In the genomic region with DNA sequence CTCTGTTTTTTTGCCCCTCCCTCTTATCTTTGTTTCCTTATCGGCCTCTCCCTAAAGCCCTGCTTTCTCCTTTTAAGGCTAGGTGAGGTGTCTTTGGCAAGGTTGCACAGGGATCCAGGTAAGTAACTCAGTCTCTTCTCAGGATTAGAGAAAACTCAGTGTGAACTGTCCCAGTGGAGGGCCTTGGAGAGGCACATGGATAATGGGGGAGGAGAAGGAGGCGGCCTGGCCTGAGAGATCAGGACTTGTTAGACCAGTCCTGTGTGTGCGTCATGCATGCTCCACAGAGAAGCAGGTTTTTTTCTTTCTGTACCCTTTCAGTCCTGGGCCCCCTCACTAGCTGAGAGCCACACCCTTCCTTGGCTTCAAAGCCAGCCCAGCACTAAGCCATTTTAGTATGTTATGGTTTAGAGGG, we compare ENCODE assay signal across 13 cellular contexts. TPM values are rescaled to one million over a fixed set of nuclear protein-coding genes. Genes with fewer than 3 reads are reported as not detected.
A peak's percentile ranks its signal among the peaks of the same experiment; 100 is the strongest.
DNase-seq lines count a peak whose midpoint lies in the region; ATAC-seq and TF ChIP-seq lines count a peak whose summit lies in the region.
"Had no signal": no experiment of that assay in that cellular context is flagged by ENCODE, and none has a peak within 500 bp of the region (broad histone marks: within the 10 kb centered on the region; RNA-seq: fewer than 3 reads in every experiment).

No MANE protein-coding gene starts in this region.

- 39% methylated on average over 3 of the region's 3 CpGs for WGBS in HUES64
- WGBS in spleen, 5 donors, result 69 to 84% (median 79%) methylated on average over 3 of the region's 3 CpGs

- TF ChIP-seq POLR2A in spleen (IDR thresholded peaks at IDR 0.05), result no peak

- intact Hi-C loops in left colon (cut with DNase I, micrococcal nuclease), result no loop called here
- intact Hi-C loops in spleen (cut with DNase I; ENCODE audit: low total_unique reads), result no loop called here

- TF ChIP-seq CTCF in cardiac fibroblast (IDR thresholded peaks at IDR 0.05; ENCODE audit: low read depth, low read length), result no peak
- TF ChIP-seq CTCF in spleen (IDR thresholded peaks at IDR 0.05 in 8 of 11, conservative IDR thresholded peaks at IDR 0.05 in 3 of 11), result no peak

- ATAC-seq in left colon (peak; percentile 49), GM18868 (IDR thresholded peaks at IDR 0.05; ENCODE audit: unreplicated experiment) (no peak), GM18502 (IDR thresholded peaks at IDR 0.05; ENCODE audit: poor library complexity, unreplicated experiment) (no peak)

- H3K4me1 ChIP-seq in HUES64 (ENCODE audit: insufficient read depth, low read length) (peaks cover 60% of the 10 kb centered on the region), spleen (peaks cover 53 to 100% (median 85%) of the 10 kb centered on the region in 6 donors)

- no peaks in the 10 kb centered on the region for H3K9me3 ChIP-seq in HUES64 (ENCODE audit: insufficient read depth, low read depth, low read length)
- no peaks in the 10 kb centered on the region for H3K9me3 ChIP-seq in spleen

- DNase-seq in cardiac fibroblast (ENCODE audit: low read depth in 2 of 2), result peak; percentile 42 to 45
- peak; percentile 69 to 87 for DNase-seq in left colon
- no peak for DNase-seq in spleen
- no peak for DNase-seq in nucleus accumbens (lab: John Stamatoyannopoulos, UW)
- DNase-seq in NCI-H1048 (lab: John Stamatoyannopoulos, UW), result no peak
- DNase-seq: activated B cell treated with CpG ODN at 0.5 μM for 24 hours, amniotic stem cell, EL had no signal

- H3K4me3 ChIP-seq in HUES64 (ENCODE audit: low read length), result peak overlapping the region; percentile 20
- H3K4me3 ChIP-seq in cardiac fibroblast (replicated peaks in 1 of 2; ENCODE audit: low read depth in 2 of 2, low read length in 2 of 2), result no peak overlapping the region
- no peak overlapping the region for H3K4me3 ChIP-seq in spleen

- H3K27ac ChIP-seq in HUES64 (ENCODE audit: low read depth, low read length), result peak overlapping the region; percentile 96
- peak overlapping the region in 7 of 8 donors; percentile 22 to 90 (median 55) for H3K27ac ChIP-seq in spleen

- H3K27me3 ChIP-seq in HUES64 (ENCODE audit: insufficient read depth, low read length) (no peaks in the 10 kb centered on the region), spleen (replicated peaks in 1 of 7) (no peaks in the 10 kb centered on the region)

- H3K9ac ChIP-seq in HUES64 (ENCODE audit: low read depth, low read length), result peak overlapping the region; percentile 67

- H3K36me3 ChIP-seq in HUES64 (ENCODE audit: insufficient read depth, low read length) (no peaks in the 10 kb centered on the region), spleen (no peaks in the 10 kb centered on the region)

RNA-seq across cellular contexts. Expression of a gene that starts 19.9 kb away (rescaled TPM):
- 81.3 TPM for polyA plus RNA-seq in HUES64 (2013, experiment 1 of 2)
- polyA plus RNA-seq in HUES64 (2013, experiment 2 of 2), result 89.6 TPM
- total RNA-seq in left colon (100 to 1,000 TPM; 458 to 553 TPM), spleen (100 to 1,000 TPM in 6 of 7 donors, 10 to 100 TPM in 1; 89.4 to 227 (median 130) TPM)
- 10 to 100 TPM; 12.0 to 24.6 (median 13.0) TPM for polyA plus RNA-seq in spleen

RNA-seq across cellular contexts. Expression of a gene that starts 29.9 kb away (rescaled TPM):
- not detected for polyA plus RNA-seq in HUES64 (2013, experiment 1 of 2)
- polyA plus RNA-seq in HUES64 (2013, experiment 2 of 2), result not detected
- total RNA-seq in left colon, result not detected
- total RNA-seq in spleen, result not detected
- polyA plus RNA-seq in spleen, result not detected
- total RNA-seq: activated B cell treated with CpG ODN at 0.5 μM for 24 hours, lung microvascular endothelial cell, NCI-H460 had no signal

RNA-seq across cellular contexts. Expression of a gene that starts 40.2 kb away (rescaled TPM):
- 211 TPM for polyA plus RNA-seq in HUES64 (2013, experiment 1 of 2)
- 188 TPM for polyA plus RNA-seq in HUES64 (2013, experiment 2 of 2)
- total RNA-seq in left colon, result 10 to 100 TPM; 64.0 to 77.4 TPM
- total RNA-seq in spleen, result 100 to 1,000 TPM in 4 of 7 donors, 10 to 100 TPM in 3; 79.1 to 119 (median 104) TPM
- polyA plus RNA-seq in spleen, result 100 to 1,000 TPM; 175 to 247 (median 245) TPM

Comparison
In these comparisons a context has a peak if more than half of its experiments do, and no peak if none do; other contexts are left out.
1. DNase-seq: peak in cardiac fibroblast (2 of 2) and left colon (2 of 2); none in spleen (single experiment), nucleus accumbens (0 of 56) and NCI-H1048 (single experiment).